Comparison of ENCODE assay signal across 25 cellular contexts in the genomic region with DNA sequence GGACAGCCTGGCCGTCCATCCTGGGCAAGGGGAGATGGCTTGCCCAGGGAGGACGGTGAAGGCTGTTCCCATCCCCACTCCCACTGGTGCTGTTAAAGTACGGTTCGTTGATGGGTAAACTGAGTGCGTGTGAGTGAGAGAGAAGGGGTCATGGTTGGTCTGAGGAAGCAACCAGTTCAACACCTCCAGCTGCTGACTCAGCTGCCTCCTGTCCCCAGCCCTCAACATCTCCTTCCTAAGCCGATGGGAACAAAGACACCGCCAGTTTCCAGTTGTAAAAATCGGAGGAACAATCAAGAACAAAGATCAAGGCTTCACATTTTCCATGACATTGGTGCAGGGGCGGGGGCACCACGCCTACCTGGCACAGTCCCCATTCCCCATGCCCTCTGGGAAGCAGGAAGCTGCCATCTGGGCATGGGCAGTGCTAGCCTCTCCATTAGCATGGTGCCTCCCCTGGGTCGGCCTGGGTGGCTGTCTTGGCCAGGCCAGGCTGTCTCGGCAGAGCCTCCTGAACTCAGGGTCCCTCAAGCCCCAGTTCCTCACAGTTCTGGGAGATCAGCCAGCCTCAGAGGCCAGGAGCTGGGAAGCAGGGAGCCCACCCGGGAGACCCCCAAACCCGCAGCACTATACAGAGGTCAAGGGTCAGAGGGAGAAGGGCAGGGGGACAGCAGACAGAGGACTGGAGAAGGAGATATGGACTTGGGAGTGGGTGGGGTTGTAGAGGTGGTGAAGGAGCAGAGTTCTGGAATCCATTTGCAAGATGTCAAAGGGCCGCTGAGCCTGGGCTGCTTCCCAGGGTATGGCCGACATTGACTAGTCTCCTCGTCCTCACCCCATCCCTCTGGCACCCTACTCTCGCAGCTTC. TPM values are rescaled to one million over a fixed set of nuclear protein-coding genes. Genes with fewer than 3 reads are reported as not detected.
DNase-seq lines count a peak whose midpoint lies in the region; TF ChIP-seq lines count a peak whose summit lies in the region.
"Had no signal": no experiment of that assay in that cellular context is flagged by ENCODE, and none has a peak within 500 bp of the region (broad histone marks: within the 10 kb centered on the region; RNA-seq: fewer than 3 reads in every experiment).

No MANE protein-coding gene starts in this region.

- no peaks in the 10 kb centered on the region for H3K27me3 ChIP-seq in BLaER1
- no peaks in the 10 kb centered on the region for H3K27me3 ChIP-seq in duodenal mucosa (ENCODE audit: control insufficient read depth in 1 of 2, insufficient read depth in 2 of 2, low read length in 2 of 2)
- peaks cover 8% of the 10 kb centered on the region for H3K27me3 ChIP-seq in neural progenitor cell
- H3K27me3 ChIP-seq: hepatocyte, testis had no signal

- H4K20me1 ChIP-seq in BLaER1 = no peaks in the 10 kb centered on the region
- H4K20me1 ChIP-seq in neural progenitor cell (ENCODE audit: low read depth) = no peaks in the 10 kb centered on the region

- H3K9ac ChIP-seq in BLaER1 (no peak overlapping the region), duodenal mucosa (ENCODE audit: low read depth in 1 of 2, low read length in 2 of 2) (peak overlapping the region; percentile 52 to 56), neural progenitor cell (no peak overlapping the region)

- H3K9me3 ChIP-seq in BLaER1 (no peaks in the 10 kb centered on the region), duodenal mucosa (ENCODE audit: control insufficient read depth in 1 of 2, low read length in 2 of 2) (no peaks in the 10 kb centered on the region), neural progenitor cell (ENCODE audit: low read depth) (no peaks in the 10 kb centered on the region)
- H3K9me3 ChIP-seq: testis had no signal

- H3K27me3 Mint-ChIP-seq in neural progenitor cell (ENCODE audit: insufficient read depth, low read depth) = peaks cover 5% of the 10 kb centered on the region

- H3K27ac Mint-ChIP-seq in neural progenitor cell = peak overlapping the region; percentile 43
- H3K27ac Mint-ChIP-seq: HFFc6; stimulated activated naive B cell treated with anti-CD40 and anti-IgM and Interleukin-4, amounts not matched to agents 10 μg/mL and 1 μg/mL and 100 μg/mL, for 72 hours; T-helper 17 cell had no signal

- peak; percentile 31 for DNase-seq in HT-29 (ENCODE audit: low spot score)
- DNase-seq in neural progenitor cell (ENCODE audit: low spot score) = no peak
- no peak for DNase-seq in NCI-H2227 (lab: John Stamatoyannopoulos, UW; ENCODE audit: unreplicated experiment)
- DNase-seq in NCI-H187 (lab: John Stamatoyannopoulos, UW) = no peak
- DNase-seq in NCI-H2196 treated with DMSO at 0.1 percent for 48 hours (lab: John Stamatoyannopoulos, UW; ENCODE audit: unreplicated experiment) = no peak
- DNase-seq: activated CD8-positive, alpha-beta memory T cell treated with anti-CD3 and anti-CD28 coated beads, Interleukin-2, amount 50 U/mL, for 48 hours; activated gamma-delta T cell treated with Interleukin-2 at 50 U/mL for 16 hours; amniotic stem cell; EL; foreskin fibroblast; HFFc6; MM.1S; naive B cell; NCI-H2227 treated with DMSO at 0.1 percent for 48 hours; NCI-H82; stimulated activated CD4-positive, alpha-beta T cell treated with anti-CD3 and anti-CD28 coated beads, Interleukin-1b, Interleukin-23, amount 100 ng/mL, for 48 hours; stimulated activated naive B cell treated with anti-CD40 and anti-IgM and Interleukin-4, amounts not matched to agents 10 μg/mL and 1 μg/mL and 100 μg/mL, for 72 hours; T-helper 17 cell; testis had no signal

- H3K27ac ChIP-seq in BLaER1 (no peak overlapping the region), duodenal mucosa (ENCODE audit: low read depth, low read length) (peak overlapping the region; percentile 89), neural progenitor cell (no peak overlapping the region)
- H3K27ac ChIP-seq: hepatocyte, PC-9, testis, VCaP had no signal

- H3K4me3 Mint-ChIP-seq in neural progenitor cell = peak overlapping the region; percentile 24
- H3K4me3 Mint-ChIP-seq: HFFc6; naive B cell; stimulated activated naive B cell treated with anti-CD40 and anti-IgM and Interleukin-4, amounts not matched to agents 10 μg/mL and 1 μg/mL and 100 μg/mL, for 72 hours; T-helper 17 cell had no signal

- no peaks in the 10 kb centered on the region for H3K36me3 Mint-ChIP-seq in neural progenitor cell
- H3K36me3 Mint-ChIP-seq: stimulated activated naive B cell treated with anti-CD40 and anti-IgM and Interleukin-4, amounts not matched to agents 10 μg/mL and 1 μg/mL and 100 μg/mL, for 72 hours had no signal

- H3K4me1 Mint-ChIP-seq in neural progenitor cell = peaks cover 19% of the 10 kb centered on the region

- no peaks in the 10 kb centered on the region for H3F3A ChIP-seq in neural progenitor cell (ENCODE audit: low read depth)

- H3K4me1 ChIP-seq in BLaER1 (peaks cover 54% of the 10 kb centered on the region), duodenal mucosa (ENCODE audit: control insufficient read depth in 1 of 2, insufficient read depth in 2 of 2, low read length in 2 of 2) (peaks cover 68% of the 10 kb centered on the region in 2 donors), neural progenitor cell (peaks cover 9% of the 10 kb centered on the region)

- H3K36me3 ChIP-seq in BLaER1 = no peaks in the 10 kb centered on the region
- no peaks in the 10 kb centered on the region for H3K36me3 ChIP-seq in duodenal mucosa (ENCODE audit: control insufficient read depth in 1 of 2, insufficient read depth in 2 of 2, low read length in 2 of 2)
- H3K36me3 ChIP-seq in neural progenitor cell = no peaks in the 10 kb centered on the region

- H3K4me3 ChIP-seq in BLaER1 (no peak overlapping the region), duodenal mucosa (ENCODE audit: low read depth in 1 of 2, low read length in 2 of 2) (peak overlapping the region; percentile 24 to 41), neural progenitor cell (no peak overlapping the region)
- H3K4me3 ChIP-seq: hepatocyte, lung, PC-9, testis had no signal

- H3K4me2 ChIP-seq in BLaER1 = peak overlapping the region; percentile 97
- no peak overlapping the region for H3K4me2 ChIP-seq in neural progenitor cell
- H3K4me2 ChIP-seq: hepatocyte, PC-9 had no signal

- no peak overlapping the region for H2AFZ ChIP-seq in neural progenitor cell (replicated peaks)
- H2AFZ ChIP-seq: hepatocyte, PC-9 had no signal

- no peaks in the 10 kb centered on the region for H3K79me2 ChIP-seq in neural progenitor cell (ENCODE audit: low read depth)
- H3K79me2 ChIP-seq: hepatocyte had no signal

- TF ChIP-seq CTCF in neural progenitor cell (IDR thresholded peaks at IDR 0.05) = no peak

- H3K9me3 Mint-ChIP-seq in neural progenitor cell = no peaks in the 10 kb centered on the region
- H3K9me3 Mint-ChIP-seq: HFFc6; naive B cell; stimulated activated naive B cell treated with anti-CD40 and anti-IgM and Interleukin-4, amounts not matched to agents 10 μg/mL and 1 μg/mL and 100 μg/mL, for 72 hours had no signal

RNA-seq across cellular contexts. Expression of a gene that starts 19.7 kb away (rescaled TPM):
- 126 and 132 TPM in 2 replicates for total RNA-seq in HT-29 (2014; rRNA removed; shearing (Covaris generic))
- 87.5 and 115 TPM in 2 replicates for total RNA-seq in neural progenitor cell (ENCODE audit: low replicate concordance)

RNA-seq across cellular contexts. Expression of a gene that starts 38.9 kb away (rescaled TPM):
- 15.3 and 15.4 TPM in 2 replicates for total RNA-seq in HT-29 (2014; rRNA removed; shearing (Covaris generic))
- total RNA-seq in neural progenitor cell (ENCODE audit: low replicate concordance) = 0.09 TPM in 1 of 2 replicates, not detected in the other

Comparison
In these comparisons a context has a peak if more than half of its experiments do, and no peak if none do; other contexts are left out.
1. H3K4me3 ChIP-seq: peak in duodenal mucosa (2 of 2); none in BLaER1 (single experiment) and neural progenitor cell (single experiment).
2. H3K9ac ChIP-seq: peak in duodenal mucosa (2 of 2); none in BLaER1 (single experiment) and neural progenitor cell (single experiment).
3. RNA of a gene that starts 38.9 kb away (total RNA-seq): 15.3 to 15.4 TPM in HT-29; 0.09 TPM in neural progenitor cell; every median in the first group is over 10 times any median in the second.